19 cellular contexts compared by ENCODE assay signal in the genomic region with DNA sequence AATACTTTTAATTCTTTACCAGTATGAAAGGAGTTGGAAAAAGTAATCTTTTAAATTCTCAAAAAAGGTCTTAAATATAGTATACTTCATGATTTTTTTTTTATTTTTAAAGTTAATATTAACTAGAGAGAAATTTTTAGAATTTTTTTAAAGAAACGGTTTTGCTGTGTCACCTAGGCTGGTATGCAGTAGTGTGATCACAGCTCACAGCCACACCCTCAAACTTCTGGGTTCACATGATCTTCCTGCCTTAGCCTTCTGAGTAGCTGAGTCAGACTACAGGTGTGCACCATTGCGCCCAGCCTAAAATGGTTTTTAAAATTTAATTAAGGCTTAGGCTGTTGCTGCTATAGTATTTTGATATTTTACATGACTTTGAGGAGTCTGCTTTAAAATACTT. TPM values are rescaled to one million over a fixed set of nuclear protein-coding genes. Genes with fewer than 3 reads are reported as not detected.
DNase-seq lines count a peak whose midpoint lies in the region; TF ChIP-seq lines count a peak whose summit lies in the region.
"Had no signal": no experiment of that assay in that cellular context is flagged by ENCODE, and none has a peak within 500 bp of the region (broad histone marks: within the 10 kb centered on the region; RNA-seq: fewer than 3 reads in every experiment).

No MANE protein-coding gene starts in this region.

- no peak for TF ChIP-seq CTCF in coronary artery (IDR thresholded peaks at IDR 0.05)

- H3K27ac ChIP-seq in coronary artery: no peak overlapping the region

- peak; percentile 31 for TF ChIP-seq POLR2A in erythroblast (IDR thresholded peaks at IDR 0.05; ENCODE audit: low read length)

- DNase-seq in EL: peak; percentile 18
- DNase-seq in NCI-H460 (ENCODE audit: extremely low read depth, low read depth): peak; percentile 30
- DNase-seq in erythroblast (lab: John Stamatoyannopoulos, UW): peak; percentile 94
- peak; percentile 17 for DNase-seq in mucosa of gallbladder (ENCODE audit: low spot score)
- no peak for DNase-seq in NCI-H2081 (lab: John Stamatoyannopoulos, UW)
- no peak for DNase-seq in coronary artery (ENCODE audit: low spot score)
- no peak for DNase-seq in NCI-H146 (lab: John Stamatoyannopoulos, UW)
- no peak for DNase-seq in activated T-cell treated with anti-CD3 and anti-CD28 coated beads for 4 hours
- DNase-seq: activated CD8-positive, alpha-beta T cell treated with anti-CD3 and anti-CD28 coated beads, Interleukin-2, amount 10 ng/mL, durations not matched to agents 7 days and 5 days; activated gamma-delta T cell treated with Interleukin-2 at 50 U/mL for 16 hours; BE2C; DMS153; foreskin fibroblast; naive B cell; NCI-H2029 treated with DMSO at 0.1 percent for 48 hours; NCI-H774; Right ventricle myocardium superior; stimulated activated CD4-positive, alpha-beta T cell treated with anti-CD3 and anti-CD28 coated beads, Interleukin-15, amount 100 ng/mL, for 24 hours; substantia nigra had no signal

- no peak overlapping the region for H3K4me3 ChIP-seq in coronary artery

RNA-seq across cellular contexts. Expression of a gene that starts 52.4 kb away (rescaled TPM):
- 10.2 and 10.5 TPM in 2 replicates for total RNA-seq in NCI-H460 (2014; rRNA removed; shearing (Covaris generic))
- polyA plus RNA-seq in NCI-H460 (2014; cell fraction: nucleus; rRNA removed): 4.9 and 7.7 TPM in 2 replicates
- 24.4 TPM for total RNA-seq in mucosa of gallbladder
- total RNA-seq: activated CD8-positive, alpha-beta T cell treated with anti-CD3 and anti-CD28 coated beads, Interleukin-2, amount 10 ng/mL, durations not matched to agents 7 days and 5 days had no signal

Comparison
In these comparisons a context has a peak if more than half of its experiments do, and no peak if none do; other contexts are left out.
1. DNase-seq: peak in EL (single experiment), NCI-H460 (single experiment), erythroblast (2 of 2) and mucosa of gallbladder (single experiment); none in NCI-H2081 (0 of 2), coronary artery (single experiment), NCI-H146 (single experiment) and activated T-cell treated with anti-CD3 and anti-CD28 coated beads for 4 hours (single experiment).